Comparison of ENCODE assay signal across 24 cellular contexts in genomic region chr2:191954446-191954845, GRCh38.
"Had no signal": no experiment of that assay in that cellular context is flagged by ENCODE, and none has a peak within 500 bp of the region (broad histone marks: within the 10 kb centered on the region; RNA-seq: fewer than 3 reads in every experiment).

No MANE protein-coding gene starts in this region.

- H3K4me1 ChIP-seq: Peyer's patch had no signal

- H3K4me3 ChIP-seq: cardiac muscle cell, Peyer's patch, SJSA1 had no signal

- H3K36me3 ChIP-seq: cardiac muscle cell, Peyer's patch, SJSA1 had no signal

- DNase-seq: activated CD4-positive, alpha-beta memory T cell treated with anti-CD3 and anti-CD28 coated beads, Interleukin-2, amount 10 ng/mL, durations not matched to agents 7 days and 5 days; activated CD4-positive, alpha-beta T cell treated with anti-CD3 and anti-CD28 coated beads for 36 hours; activated CD4-positive, alpha-beta T cell treated with anti-CD3 and anti-CD28 coated beads, Interleukin-2, amount 50 U/mL, for 1 hour; activated CD4-positive, CD25-positive, alpha-beta regulatory T cell; activated gamma-delta T cell; activated naive CD4-positive, alpha-beta T cell treated with anti-CD3 and anti-CD28 coated beads for 36 hours; activated T-cell treated with anti-CD3 and anti-CD28 coated beads for 4 hours; activated T-cell treated with anti-CD3 and anti-CD28 coated beads, Interleukin-2, amount 50 U/mL, for 48 hours; amygdala; KG1; NCI-H1092; NCI-H1417 treated with DMSO at 0.1 percent for 48 hours; NCI-H1694 treated with DMSO at 0.1 percent for 48 hours; NCI-H2081; NCI-H446; NCI-H524; Peyer's patch; SHP77; T-helper 17 cell; T-helper 9 cell had no signal

- ATAC-seq: activated CD4-positive, alpha-beta T cell treated with anti-CD3 and anti-CD28 coated beads for 36 hours; activated T-helper 17 cell treated with anti-CD3 and anti-CD28 coated beads, Interleukin-2, amount 50 U/mL, for 72 hours; T-helper 17 cell had no signal

- H3K27ac ChIP-seq: cardiac muscle cell, Peyer's patch, SJSA1, VCaP had no signal

- H3K9me3 ChIP-seq: Peyer's patch, SJSA1 had no signal

- H3K27me3 ChIP-seq: cardiac muscle cell, Peyer's patch, SJSA1 had no signal
